In the genomic region with DNA sequence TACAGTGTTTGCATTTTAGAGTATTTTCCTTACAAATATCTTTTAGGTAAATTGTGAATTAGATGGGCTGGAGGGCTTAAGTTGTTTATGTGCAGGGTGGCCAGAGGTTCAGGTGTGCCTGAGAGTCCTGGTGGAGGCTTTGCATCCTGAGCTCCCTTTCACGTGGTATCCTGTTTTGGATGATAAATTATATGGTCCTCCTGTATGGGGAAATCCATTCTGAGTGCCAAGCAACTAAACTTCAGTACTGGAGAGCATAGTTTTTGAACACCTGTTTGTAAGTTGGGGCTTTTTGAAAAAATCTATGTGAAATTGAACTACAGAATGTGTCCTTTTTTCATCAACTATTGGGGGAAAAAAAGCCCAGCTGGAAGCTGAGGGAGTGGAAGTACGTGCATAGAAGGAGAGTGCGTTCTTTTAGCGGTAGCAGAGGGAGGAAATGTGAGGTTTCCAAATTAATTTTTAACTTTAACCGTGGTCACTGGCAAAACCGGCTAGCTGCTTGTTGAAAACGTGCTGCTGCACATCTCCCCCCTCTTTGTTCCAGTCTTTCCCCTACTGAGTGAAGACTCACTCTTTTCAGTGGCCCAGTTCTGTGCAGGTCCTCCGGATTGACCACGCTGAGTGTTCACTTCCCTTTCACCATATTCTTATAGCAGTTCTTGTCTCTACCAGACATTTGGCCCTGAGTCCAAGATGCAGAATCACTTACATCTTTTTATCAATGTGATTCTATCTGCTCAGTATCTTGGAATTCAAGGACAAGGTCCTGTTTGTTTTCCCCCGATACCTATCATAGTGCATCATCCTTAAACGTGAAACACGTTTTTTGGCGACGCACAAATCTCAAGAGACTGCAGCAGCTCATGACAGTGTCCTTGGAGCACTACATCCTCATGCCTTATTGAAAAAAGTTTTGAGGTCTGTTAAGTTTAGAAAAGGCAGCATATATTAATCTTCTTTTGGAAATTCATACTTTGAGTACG, we compare ENCODE assay signal across 12 cellular contexts. TPM values are rescaled to one million over a fixed set of nuclear protein-coding genes. Genes with fewer than 3 reads are reported as not detected.
DNase-seq lines count a peak whose midpoint lies in the region; ATAC-seq, FAIRE-seq and TF ChIP-seq lines count a peak whose summit lies in the region.
"Had no signal": no experiment of that assay in that cellular context is flagged by ENCODE, and none has a peak within 500 bp of the region (broad histone marks: within the 10 kb centered on the region; RNA-seq: fewer than 3 reads in every experiment).

No MANE protein-coding gene starts in this region.

- H3K4me2 ChIP-seq in HepG2 (ENCODE audit: low read depth, low read length) = peak overlapping the region; percentile 45; the same call in 1 of the 2 replicates

- peaks cover 32 to 71% of the 10 kb centered on the region in 2 experiments for H3K36me3 ChIP-seq in HepG2 (replicated peaks in 1 of 2; ENCODE audit: control insufficient read depth in 1 of 2, insufficient read depth in 2 of 2, low read length in 2 of 2)

- peak overlapping the region; percentile 27 for H3K27ac ChIP-seq in HepG2 (ENCODE audit: extremely low read length, insufficient read depth, low read length)

- BruUV-seq in HepG2 (replicated peaks; lab: Mats Ljungman, UMichigan) = no TSS peak

- H3K79me2 ChIP-seq in HepG2 (ENCODE audit: insufficient read depth, low read length) = peaks cover 20% of the 10 kb centered on the region

- peak in 1 of 2 experiments; percentile 63; a peak in 3 of 4 replicates for TF ChIP-seq POLR2A in HepG2 (IDR thresholded peaks at IDR 0.05; ENCODE audit: insufficient read depth in 1 of 2, low read depth in 2 of 2, low read length in 2 of 2)

- ATAC-seq in GM21390 (IDR thresholded peaks at IDR 0.05; ENCODE audit: unreplicated experiment) (peak; percentile 43), HepG2 (peak; percentile 55), HG02884 (IDR thresholded peaks at IDR 0.05; ENCODE audit: unreplicated experiment) (no peak)
- ATAC-seq: left cardiac atrium had no signal

- intact Hi-C loops in HepG2 (cut with micrococcal nuclease; ENCODE audit: unreplicated experiment) = no loop called here

- no peak for FAIRE-seq in HepG2 (lab: Jason Lieb, UNC)

- H3K4me1 ChIP-seq in HepG2 (ENCODE audit: insufficient read depth, low read length) = peaks cover 66% of the 10 kb centered on the region

- WGBS in HepG2 (ENCODE audit: low lambda C conversion rate) = 67% methylated on average over 15 of the region's 15 CpGs

- no peak for TF ChIP-seq RAD21 in HepG2 (CRISPR knock-in tag; IDR thresholded peaks at IDR 0.05)

- POLR2A ChIA-PET in HepG2 (lab: Yijun Ruan, JAX) = interaction anchor here (0.8 to 1.2 kb wide), 2 partner anchors 9 to 16 kb away, joined by 3 to 4 read pairs; no protein-coding TSS in a partner anchor

- DNase-seq in HK-2 (ENCODE audit: unreplicated experiment) (peak; percentile 44), HepG2 (ENCODE audit: low spot score) (no peak), hippocampal formation (lab: John Stamatoyannopoulos, UW) (no peak), DMS153 treated with DMSO at 0.1 percent for 48 hours (lab: John Stamatoyannopoulos, UW; ENCODE audit: unreplicated experiment) (no peak)
- no peak for DNase-seq in stimulated activated CD4-positive, alpha-beta T cell treated with anti-CD3 and anti-CD28 coated beads, Interleukin-4, amount 100 ng/mL, for 24 hours
- DNase-seq: activated CD4-positive, alpha-beta T cell treated with anti-CD3 and anti-CD28 coated beads, Interleukin-2, amount 50 U/mL, for 4 hours; left cardiac atrium; NCI-H526; stimulated activated CD4-positive, alpha-beta T cell treated with anti-CD3 and anti-CD28 coated beads, Interleukin-1b, Interleukin-23, amount 100 ng/mL, for 48 hours had no signal

- CTCF ChIA-PET in HepG2 (lab: Yijun Ruan, JAX; ENCODE audit: low intra/inter-chr PET ratio, low total read pairs) = no interaction called here

- H2AFZ ChIP-seq in HepG2 (ENCODE audit: low read length) = no peak overlapping the region

- H4K20me1 ChIP-seq in HepG2 (ENCODE audit: insufficient read depth, low read length) = no peaks in the 10 kb centered on the region

- no peaks in the 10 kb centered on the region for H3K9me3 ChIP-seq in HepG2 (ENCODE audit: low read length)

- in situ Hi-C loops in HepG2 (cut with HindIII; ENCODE audit: extremely low pct_ligation_motif_present, low pct_unique_long_range_greater_than_20kb) = no loop called here

- H3K9ac ChIP-seq in HepG2 (ENCODE audit: insufficient read depth, low read depth, low read length) = no peak overlapping the region

- H3K4me3 ChIP-seq in GM08714 (ENCODE audit: low read length) (peak overlapping the region; percentile 35; the same call in 1 of the 2 replicates), HepG2 (replicated peaks in 1 of 3; ENCODE audit: insufficient read depth in 1 of 3, low read depth in 2 of 3, low read length in 3 of 3) (no peak overlapping the region)

- no peaks in the 10 kb centered on the region for H3K27me3 ChIP-seq in HepG2 (ENCODE audit: control insufficient read depth in 1 of 2, insufficient read depth in 2 of 2, low read length in 2 of 2)

- no peak for TF ChIP-seq CTCF in HepG2 (CRISPR knock-in tag; IDR thresholded peaks at IDR 0.05)

- TF ChIP-seq EP300 in HepG2 (IDR thresholded peaks at IDR 0.05; ENCODE audit: low read depth in 2 of 2, low read length in 2 of 2) = no peak
- no peak for TF ChIP-seq EP300 in HepG2 (CRISPR knock-in tag; IDR thresholded peaks at IDR 0.05; ENCODE audit: borderline replicate concordance)

TF ChIP-seq in HepG2, 621 proteins besides CTCF, POLR2A, EP300 and RAD21 (continues in another document):
- TF ChIP-seq ZNF567 (CRISPR knock-in tag; IDR thresholded peaks at IDR 0.05; ENCODE audit: borderline replicate concordance) (0 out of 2 replicates have a peak, but pooled peaks have one; percentile 33), KDM2A (CRISPR knock-in tag; IDR thresholded peaks at IDR 0.05; ENCODE audit: borderline replicate concordance, low read depth) (0 out of 2 replicates have a peak, but pooled peaks have one; percentile 24)
- TF ChIP-seq, protein P1, sequence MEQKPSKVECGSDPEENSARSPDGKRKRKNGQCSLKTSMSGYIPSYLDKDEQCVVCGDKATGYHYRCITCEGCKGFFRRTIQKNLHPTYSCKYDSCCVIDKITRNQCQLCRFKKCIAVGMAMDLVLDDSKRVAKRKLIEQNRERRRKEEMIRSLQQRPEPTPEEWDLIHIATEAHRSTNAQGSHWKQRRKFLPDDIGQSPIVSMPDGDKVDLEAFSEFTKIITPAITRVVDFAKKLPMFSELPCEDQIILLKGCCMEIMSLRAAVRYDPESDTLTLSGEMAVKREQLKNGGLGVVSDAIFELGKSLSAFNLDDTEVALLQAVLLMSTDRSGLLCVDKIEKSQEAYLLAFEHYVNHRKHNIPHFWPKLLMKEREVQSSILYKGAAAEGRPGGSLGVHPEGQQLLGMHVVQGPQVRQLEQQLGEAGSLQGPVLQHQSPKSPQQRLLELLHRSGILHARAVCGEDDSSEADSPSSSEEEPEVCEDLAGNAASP (CRISPR knock-in tag; IDR thresholded peaks at IDR 0.05; ENCODE audit: borderline replicate concordance) = no peak

RNA-seq across cellular contexts. Expression of a gene that starts 15.3 kb away (rescaled TPM):
- 100 and 114 TPM in 2 replicates for total RNA-seq in HepG2 (2016; rRNA removed; fragmentation: Illumina TruSeq; extraction: Trizol)
- 34.2 and 39.4 TPM in 2 replicates for total RNA-seq in HepG2 (2016; cell fraction: cytosol; rRNA removed; fragmentation: Illumina TruSeq; extraction: Trizol; ENCODE audit: low read depth)
- 93.7 and 119 TPM in 2 replicates for total RNA-seq in HepG2 (2016; cell fraction: insoluble cytoplasmic fraction; rRNA removed; fragmentation: Illumina TruSeq; extraction: Trizol)
- total RNA-seq in HepG2 (2016; cell fraction: membrane; rRNA removed; fragmentation: Illumina TruSeq; extraction: Trizol) = 65.8 and 70.3 TPM in 2 replicates
- 79.5 and 91.1 TPM in 2 replicates for total RNA-seq in HepG2 (2016; cell fraction: nucleus; rRNA removed; fragmentation: Illumina TruSeq; extraction: Trizol)
- polyA plus RNA-seq in HepG2 (2011; rRNA removed) = 202 and 209 TPM in 2 replicates
- polyA plus RNA-seq in HepG2 (2011; cell fraction: cytosol; rRNA removed) = 91.7 and 128 TPM in 2 replicates
- 359 and 415 TPM in 2 replicates for polyA plus RNA-seq in HepG2 (2011; cell fraction: nucleus; rRNA removed)
- 100 and 126 TPM in 2 replicates for polyA plus RNA-seq in HepG2 (2012)
- 35.1 and 35.8 TPM in 2 replicates for polyA plus RNA-seq in HepG2 (2016; cell fraction: cytosol; fragmentation: Illumina TruSeq; extraction: Trizol; ENCODE audit: low read depth)
- 160 and 184 TPM in 2 replicates for polyA plus RNA-seq in HepG2 (2016; cell fraction: insoluble cytoplasmic fraction; fragmentation: Illumina TruSeq; extraction: Trizol; ENCODE audit: low read depth)
- 62.2 and 66.8 TPM in 2 replicates for polyA plus RNA-seq in HepG2 (2016; cell fraction: membrane; fragmentation: Illumina TruSeq; extraction: Trizol; ENCODE audit: low read depth)
- 277 TPM in 2 replicates for polyA plus RNA-seq in HepG2 (2016; cell fraction: nucleus; fragmentation: Illumina TruSeq; extraction: Trizol; ENCODE audit: insufficient read depth, low read depth)
- 74.3 and 87.7 TPM in 2 replicates for polyA minus RNA-seq in HepG2 (2011; rRNA and poly(A)+ RNA removed; ENCODE audit: low replicate concordance)
- polyA minus RNA-seq in HepG2 (2011; cell fraction: cytosol; rRNA and poly(A)+ RNA removed) = 102 and 132 TPM in 2 replicates
- 80.2 and 123 TPM in 2 replicates for polyA minus RNA-seq in HepG2 (2011; cell fraction: nucleus; rRNA and poly(A)+ RNA removed)

RNA-seq across cellular contexts. Expression of a gene that starts 40.5 kb away (rescaled TPM):
- total RNA-seq in HepG2 (2016; rRNA removed; fragmentation: Illumina TruSeq; extraction: Trizol) = 45.7 and 109 TPM in 2 replicates
- 31.6 and 37.7 TPM in 2 replicates for total RNA-seq in HepG2 (2016; cell fraction: cytosol; rRNA removed; fragmentation: Illumina TruSeq; extraction: Trizol; ENCODE audit: low read depth)
- total RNA-seq in HepG2 (2016; cell fraction: insoluble cytoplasmic fraction; rRNA removed; fragmentation: Illumina TruSeq; extraction: Trizol) = 40.9 and 111 TPM in 2 replicates
- 40.3 and 50.9 TPM in 2 replicates for total RNA-seq in HepG2 (2016; cell fraction: membrane; rRNA removed; fragmentation: Illumina TruSeq; extraction: Trizol)
- 138 and 175 TPM in 2 replicates for total RNA-seq in HepG2 (2016; cell fraction: nucleus; rRNA removed; fragmentation: Illumina TruSeq; extraction: Trizol)
- polyA plus RNA-seq in HepG2 (2011; rRNA removed) = 87.2 and 87.6 TPM in 2 replicates
- polyA plus RNA-seq in HepG2 (2011; cell fraction: cytosol; rRNA removed) = 33.2 and 46.3 TPM in 2 replicates
- polyA plus RNA-seq in HepG2 (2011; cell fraction: nucleus; rRNA removed) = 67.6 and 82.1 TPM in 2 replicates
- 91.6 and 103 TPM in 2 replicates for polyA plus RNA-seq in HepG2 (2012)
- polyA plus RNA-seq in HepG2 (2016; cell fraction: cytosol; fragmentation: Illumina TruSeq; extraction: Trizol; ENCODE audit: low read depth) = 12.2 and 15.7 TPM in 2 replicates
- 37.5 and 38.4 TPM in 2 replicates for polyA plus RNA-seq in HepG2 (2016; cell fraction: insoluble cytoplasmic fraction; fragmentation: Illumina TruSeq; extraction: Trizol; ENCODE audit: low read depth)
- 22.7 and 27.3 TPM in 2 replicates for polyA plus RNA-seq in HepG2 (2016; cell fraction: membrane; fragmentation: Illumina TruSeq; extraction: Trizol; ENCODE audit: low read depth)
- 273 and 274 TPM in 2 replicates for polyA plus RNA-seq in HepG2 (2016; cell fraction: nucleus; fragmentation: Illumina TruSeq; extraction: Trizol; ENCODE audit: insufficient read depth, low read depth)
- 41.3 and 47.7 TPM in 2 replicates for polyA minus RNA-seq in HepG2 (2011; rRNA and poly(A)+ RNA removed; ENCODE audit: low replicate concordance)
- 41.9 and 57.0 TPM in 2 replicates for polyA minus RNA-seq in HepG2 (2011; cell fraction: cytosol; rRNA and poly(A)+ RNA removed)
- 147 and 171 TPM in 2 replicates for polyA minus RNA-seq in HepG2 (2011; cell fraction: nucleus; rRNA and poly(A)+ RNA removed)
